ENCODE assay signal across 9 cellular contexts in the genomic region with DNA sequence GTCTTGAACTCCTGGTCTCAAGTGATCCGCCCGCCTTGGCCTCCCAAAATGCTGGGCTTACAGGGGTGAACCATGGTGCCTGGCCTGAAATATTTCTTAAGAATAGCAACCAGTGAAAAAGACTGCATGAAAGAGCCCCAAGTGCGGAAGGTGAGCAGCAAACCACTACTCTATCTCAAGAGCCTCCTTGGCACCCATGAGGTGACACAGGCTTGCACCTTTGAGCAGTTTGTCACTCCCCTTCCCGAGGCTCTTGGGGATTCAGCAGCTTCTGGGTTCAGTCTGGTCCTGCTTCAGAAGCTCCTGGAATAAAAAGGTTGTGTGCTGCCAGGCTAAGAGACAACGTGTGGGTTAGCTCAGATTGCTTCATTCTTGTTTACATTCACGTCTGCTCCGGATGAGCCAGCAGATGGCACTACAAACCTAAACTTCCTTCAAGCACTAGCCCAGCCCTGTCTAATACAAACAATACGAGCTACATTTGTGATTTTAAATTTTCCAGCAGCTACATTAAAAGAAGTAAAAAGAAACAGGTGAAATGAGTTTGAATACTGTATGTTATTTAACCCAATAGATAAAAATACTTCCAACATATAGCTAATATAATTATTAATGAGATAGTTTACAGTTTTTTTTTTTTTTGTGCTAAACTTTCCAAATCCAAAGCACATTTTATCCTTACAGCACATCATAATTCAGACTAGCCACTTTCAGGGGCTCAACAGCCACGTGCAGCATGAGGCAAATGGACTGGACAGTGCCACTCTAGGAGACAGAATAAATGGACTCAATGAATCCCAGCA. TPM values are rescaled to one million over a fixed set of nuclear protein-coding genes. Genes with fewer than 3 reads are reported as not detected.
DNase-seq lines count a peak whose midpoint lies in the region; ATAC-seq and TF ChIP-seq lines count a peak whose summit lies in the region.
"Had no signal": no experiment of that assay in that cellular context is flagged by ENCODE, and none has a peak within 500 bp of the region (broad histone marks: within the 10 kb centered on the region; RNA-seq: fewer than 3 reads in every experiment).

No MANE protein-coding gene starts in this region.

- no TSS peak for BruUV-seq in mammary epithelial cell (replicated peaks; lab: Mats Ljungman, UMichigan)

- no peaks in the 10 kb centered on the region for H4K20me1 ChIP-seq in mammary epithelial cell (ENCODE audit: insufficient read depth, low read length)

- in situ Hi-C loops in mammary epithelial cell (cut with MboI; ENCODE audit: low sequenced_read_pairs in 2 of 2) = loop anchor here (5.0 to 10.0 kb wide), 2 partner anchors 537 to 544 kb away; no protein-coding TSS in a partner anchor

- no peaks in the 10 kb centered on the region for H3K79me2 ChIP-seq in mammary epithelial cell (ENCODE audit: insufficient read depth, low read length)

- peak; percentile 39 for DNase-seq in NK-92 treated with Interleukin-12 subunit alpha and Interleukin-12 subunit beta, amount 100 ng/mL, for 24 hours (lab: John Stamatoyannopoulos, UW)
- DNase-seq in NK-92 (lab: John Stamatoyannopoulos, UW; ENCODE audit: unreplicated experiment) (no peak), NCI-H2196 treated with DMSO at 0.1 percent for 48 hours (lab: John Stamatoyannopoulos, UW; ENCODE audit: unreplicated experiment) (peak; percentile 70), mammary epithelial cell (peak; percentile 69), islet precursor cell (peak; percentile 80)
- DNase-seq in stimulated activated CD4-positive, alpha-beta T cell treated with anti-CD3 and anti-CD28 coated beads, Interleukin-2, amount 100 ng/mL, for 24 hours = peak; percentile 56 to 65

- CTCF ChIA-PET in mammary epithelial cell (lab: Charles Lee; ENCODE audit: low non-redundant PET) = interaction anchor here (0.5 to 1.5 kb wide), 11 partner anchors 11 to 919 kb away, joined by 3 to 20 read pairs (median 5); no protein-coding TSS in a partner anchor

- no peak overlapping the region for H3K4me2 ChIP-seq in mammary epithelial cell (ENCODE audit: insufficient read depth, low read depth, low read length)

- WGBS in mammary epithelial cell (ENCODE audit: low coverage, missing lambda C conversion rate) = 35% methylated on average over 9 of the region's 9 CpGs

- intact Hi-C loops in mammary epithelial cell (cut with micrococcal nuclease) = loop anchor here (1.0 to 10.0 kb wide), 7 partner anchors 30 to 634 kb away; no protein-coding TSS in a partner anchor

- H3K9ac ChIP-seq in mammary epithelial cell (ENCODE audit: insufficient read depth, low read length) = no peak overlapping the region

- dilution Hi-C loops in mammary epithelial cell (cut with HindIII; ENCODE audit: low sequenced_read_pairs) = no loop called here

- no peaks in the 10 kb centered on the region for H3K27me3 ChIP-seq in mammary epithelial cell (ENCODE audit: insufficient read depth, low read length)

- TF ChIP-seq CTCF in WI38 (IDR thresholded peaks at IDR 0.05; ENCODE audit: low read depth, low read length) (peak; percentile 57), mammary epithelial cell (conservative IDR thresholded peaks at IDR 0.05 in 1 of 2, IDR thresholded peaks at IDR 0.05 in 1 of 2; ENCODE audit: extremely low read depth in 1 of 2, insufficient read depth in 1 of 2, low read depth in 1 of 2, low read length in 2 of 2) (peak; percentile 65 to 83)

- H3K27ac ChIP-seq in mammary epithelial cell (ENCODE audit: insufficient read depth, low read depth, low read length) = no peak overlapping the region

- H3K36me3 ChIP-seq in mammary epithelial cell (ENCODE audit: insufficient read depth, low read length) = no peaks in the 10 kb centered on the region

- no peak overlapping the region for H3K4me3 ChIP-seq in WI38 (ENCODE audit: low read depth, low read length)
- H3K4me3 ChIP-seq in mammary epithelial cell (replicated peaks in 1 of 3; ENCODE audit: insufficient read depth in 1 of 3, low read depth in 2 of 3, low read length in 3 of 3) = no peak overlapping the region

- H3K9me3 ChIP-seq in mammary epithelial cell (replicated peaks; ENCODE audit: insufficient read depth, low read length) = no peaks in the 10 kb centered on the region

- no peaks in the 10 kb centered on the region for H3K4me1 ChIP-seq in mammary epithelial cell (ENCODE audit: insufficient read depth, low read length)

- H2AFZ ChIP-seq in mammary epithelial cell (ENCODE audit: low read depth, low read length) = peak overlapping the region; percentile 51

- ATAC-seq in HG03045 (IDR thresholded peaks at IDR 0.05; ENCODE audit: unreplicated experiment) = peak; percentile 69

RNA-seq across cellular contexts. Expression of a gene that starts 46.2 kb away (rescaled TPM):
- total RNA-seq in mammary epithelial cell = not detected
- polyA plus RNA-seq in mammary epithelial cell = not detected
- polyA minus RNA-seq in mammary epithelial cell = not detected
- polyA plus RNA-seq: thymus had no signal
